1 cellular context compared by ENCODE assay signal in the genomic region with DNA sequence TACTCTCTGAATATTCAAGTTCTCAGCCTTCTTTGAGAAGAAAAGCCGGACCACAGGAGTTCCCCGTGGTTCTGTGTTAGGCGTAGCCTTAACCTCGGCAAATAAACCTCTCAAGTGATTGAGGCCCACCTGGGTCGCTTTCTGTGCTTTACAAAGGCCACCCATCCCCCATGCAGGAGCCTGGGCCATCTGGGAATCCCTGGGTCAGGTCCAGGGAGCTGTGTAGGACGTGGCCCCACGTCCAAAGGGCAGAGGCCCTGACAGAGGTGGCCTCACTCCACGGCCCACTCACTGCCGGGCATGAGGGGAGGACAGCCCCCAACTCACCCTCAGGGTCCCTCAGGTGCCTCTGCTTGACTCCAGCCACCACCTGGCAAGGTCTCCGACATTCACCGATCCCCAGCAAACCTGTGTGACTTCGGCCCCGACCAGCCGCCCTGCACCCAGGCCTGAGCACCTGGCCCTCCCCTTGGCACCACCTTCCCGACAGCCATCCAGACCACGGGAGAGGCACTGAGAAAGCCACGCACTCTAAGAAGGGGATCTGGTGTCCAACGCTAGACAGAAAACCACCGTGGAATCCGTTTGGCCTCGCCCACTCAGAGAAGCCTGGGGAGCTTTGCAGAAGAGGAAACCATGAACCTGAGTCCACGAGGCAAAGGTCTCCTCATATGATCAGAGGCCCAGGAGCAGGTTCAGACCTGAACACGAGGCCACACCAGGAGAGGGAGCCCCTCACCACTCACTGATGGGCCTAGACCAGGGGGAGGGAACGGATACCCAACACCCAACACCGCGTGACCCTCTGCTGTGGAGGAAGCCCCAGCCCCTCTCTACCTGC.
TF ChIP-seq lines count a peak whose summit lies in the region.

No MANE protein-coding gene starts in this region.

TF ChIP-seq in HepG2, 621 proteins besides CTCF, POLR2A, EP300 and RAD21 (continued from another document and continues in another):
- TF ChIP-seq ISX (CRISPR knock-in tag; conservative IDR thresholded peaks at IDR 0.05) (no peak), KLF6 (CRISPR knock-in tag; IDR thresholded peaks at IDR 0.05) (no peak), ZNF337 (CRISPR knock-in tag; IDR thresholded peaks at IDR 0.05; ENCODE audit: borderline replicate concordance, low read depth) (no peak), NFYC (CRISPR knock-in tag; IDR thresholded peaks at IDR 0.05) (no peak), REXO4 (CRISPR knock-in tag; IDR thresholded peaks at IDR 0.05; ENCODE audit: borderline replicate concordance) (no peak), MXI1 (IDR thresholded peaks at IDR 0.05; ENCODE audit: borderline replicate concordance, low read depth, low read length) (no peak), WIZ (CRISPR knock-in tag; IDR thresholded peaks at IDR 0.05) (0 out of 2 replicates have a peak, but pooled peaks have one; percentile 34), ZNF354B (CRISPR knock-in tag; IDR thresholded peaks at IDR 0.05) (no peak), FOSL2 (CRISPR knock-in tag; IDR thresholded peaks at IDR 0.05) (peak; percentile 51), ZNF333 (CRISPR knock-in tag; IDR thresholded peaks at IDR 0.05; ENCODE audit: borderline replicate concordance) (peak; percentile 73; the same call in 1 of the 2 replicates), NR0B2 (CRISPR knock-in tag; IDR thresholded peaks at IDR 0.05) (no peak), FUBP1 (CRISPR knock-in tag; IDR thresholded peaks at IDR 0.05; ENCODE audit: borderline replicate concordance) (no peak), ZBTB3 (CRISPR knock-in tag; IDR thresholded peaks at IDR 0.05; ENCODE audit: borderline replicate concordance, low read depth) (no peak; the same call in 1 of the 2 replicates), ZC3H13 (CRISPR knock-in tag; IDR thresholded peaks at IDR 0.05) (no peak; the same call in 1 of the 2 replicates), XBP1 (CRISPR knock-in tag; IDR thresholded peaks at IDR 0.05) (no peak), ARID5B (CRISPR knock-in tag; IDR thresholded peaks at IDR 0.05) (peak; percentile 78), ZNF296 (CRISPR knock-in tag; conservative IDR thresholded peaks at IDR 0.05) (peak; percentile 27), DNMT1 (CRISPR knock-in tag; IDR thresholded peaks at IDR 0.05) (no peak), ETV6 (CRISPR knock-in tag; conservative IDR thresholded peaks at IDR 0.05) (0 out of 2 replicates have a peak, but pooled peaks have one; percentile 21), ADNP (CRISPR knock-in tag; IDR thresholded peaks at IDR 0.05) (no peak), SKI (IDR thresholded peaks at IDR 0.05; ENCODE audit: partially characterized antibody) (peak; percentile 11), MTA3 (CRISPR knock-in tag; IDR thresholded peaks at IDR 0.05) (no peak), SMAD9 (CRISPR knock-in tag; IDR thresholded peaks at IDR 0.05) (0 out of 2 replicates have a peak, but pooled peaks have one; percentile 53), HNF4A (CRISPR knock-in tag; IDR thresholded peaks at IDR 0.05) (peak; percentile 95), HOXA9 (CRISPR knock-in tag; IDR thresholded peaks at IDR 0.05; ENCODE audit: borderline replicate concordance) (no peak), ZNF724P (CRISPR knock-in tag; IDR thresholded peaks at IDR 0.05; ENCODE audit: borderline replicate concordance) (no peak), SYNCRIP (IDR thresholded peaks at IDR 0.05; ENCODE audit: insufficient read depth, low read depth, low read length) (no peak), BCL6 (CRISPR knock-in tag; IDR thresholded peaks at IDR 0.05) (peak; percentile 69; the same call in 1 of the 2 replicates), ZNF816 (CRISPR knock-in tag; IDR thresholded peaks at IDR 0.05; ENCODE audit: borderline replicate concordance) (no peak), ZNF496 (CRISPR knock-in tag; IDR thresholded peaks at IDR 0.05; ENCODE audit: insufficient replicate concordance) (no peak), JUND (CRISPR knock-in tag; IDR thresholded peaks at IDR 0.05) (0 out of 2 replicates have a peak, but pooled peaks have one; percentile 15), NFYB (CRISPR knock-in tag; IDR thresholded peaks at IDR 0.05) (no peak), ZNF121 (CRISPR knock-in tag; IDR thresholded peaks at IDR 0.05) (0 out of 2 replicates have a peak, but pooled peaks have one; percentile 32), NR2F2 (IDR thresholded peaks at IDR 0.05; ENCODE audit: borderline replicate concordance, low read depth) (no peak), ZNF329 (CRISPR knock-in tag; IDR thresholded peaks at IDR 0.05; ENCODE audit: low read depth) (0 out of 2 replicates have a peak, but pooled peaks have one; percentile 30), SP1 (IDR thresholded peaks at IDR 0.05) (no peak), SP1 (CRISPR knock-in tag; IDR thresholded peaks at IDR 0.05) (peak; percentile 42), SETDB1 (CRISPR knock-in tag; IDR thresholded peaks at IDR 0.05; ENCODE audit: borderline replicate concordance) (no peak), ZBTB33 (CRISPR knock-in tag; IDR thresholded peaks at IDR 0.05) (peak; percentile 72), ZBTB8A (CRISPR knock-in tag; IDR thresholded peaks at IDR 0.05; ENCODE audit: borderline replicate concordance, low read depth) (no peak)
- TF ChIP-seq, protein P1, sequence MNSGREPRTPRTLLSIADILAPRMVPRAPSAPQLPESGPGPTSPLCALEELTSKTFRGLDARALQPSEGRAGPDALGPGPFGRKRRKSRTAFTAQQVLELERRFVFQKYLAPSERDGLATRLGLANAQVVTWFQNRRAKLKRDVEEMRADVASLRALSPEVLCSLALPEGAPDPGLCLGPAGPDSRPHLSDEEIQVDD (CRISPR knock-in tag; IDR thresholded peaks at IDR 0.05; ENCODE audit: borderline replicate concordance): 0 out of 2 replicates have a peak, but pooled peaks have one; percentile 53
- TF ChIP-seq, protein P2, sequence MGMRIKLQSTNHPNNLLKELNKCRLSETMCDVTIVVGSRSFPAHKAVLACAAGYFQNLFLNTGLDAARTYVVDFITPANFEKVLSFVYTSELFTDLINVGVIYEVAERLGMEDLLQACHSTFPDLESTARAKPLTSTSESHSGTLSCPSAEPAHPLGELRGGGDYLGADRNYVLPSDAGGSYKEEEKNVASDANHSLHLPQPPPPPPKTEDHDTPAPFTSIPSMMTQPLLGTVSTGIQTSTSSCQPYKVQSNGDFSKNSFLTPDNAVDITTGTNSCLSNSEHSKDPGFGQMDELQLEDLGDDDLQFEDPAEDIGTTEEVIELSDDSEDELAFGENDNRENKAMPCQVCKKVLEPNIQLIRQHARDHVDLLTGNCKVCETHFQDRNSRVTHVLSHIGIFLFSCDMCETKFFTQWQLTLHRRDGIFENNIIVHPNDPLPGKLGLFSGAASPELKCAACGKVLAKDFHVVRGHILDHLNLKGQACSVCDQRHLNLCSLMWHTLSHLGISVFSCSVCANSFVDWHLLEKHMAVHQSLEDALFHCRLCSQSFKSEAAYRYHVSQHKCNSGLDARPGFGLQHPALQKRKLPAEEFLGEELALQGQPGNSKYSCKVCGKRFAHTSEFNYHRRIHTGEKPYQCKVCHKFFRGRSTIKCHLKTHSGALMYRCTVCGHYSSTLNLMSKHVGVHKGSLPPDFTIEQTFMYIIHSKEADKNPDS (CRISPR knock-in tag; IDR thresholded peaks at IDR 0.05): no peak
- TF ChIP-seq, protein P3, sequence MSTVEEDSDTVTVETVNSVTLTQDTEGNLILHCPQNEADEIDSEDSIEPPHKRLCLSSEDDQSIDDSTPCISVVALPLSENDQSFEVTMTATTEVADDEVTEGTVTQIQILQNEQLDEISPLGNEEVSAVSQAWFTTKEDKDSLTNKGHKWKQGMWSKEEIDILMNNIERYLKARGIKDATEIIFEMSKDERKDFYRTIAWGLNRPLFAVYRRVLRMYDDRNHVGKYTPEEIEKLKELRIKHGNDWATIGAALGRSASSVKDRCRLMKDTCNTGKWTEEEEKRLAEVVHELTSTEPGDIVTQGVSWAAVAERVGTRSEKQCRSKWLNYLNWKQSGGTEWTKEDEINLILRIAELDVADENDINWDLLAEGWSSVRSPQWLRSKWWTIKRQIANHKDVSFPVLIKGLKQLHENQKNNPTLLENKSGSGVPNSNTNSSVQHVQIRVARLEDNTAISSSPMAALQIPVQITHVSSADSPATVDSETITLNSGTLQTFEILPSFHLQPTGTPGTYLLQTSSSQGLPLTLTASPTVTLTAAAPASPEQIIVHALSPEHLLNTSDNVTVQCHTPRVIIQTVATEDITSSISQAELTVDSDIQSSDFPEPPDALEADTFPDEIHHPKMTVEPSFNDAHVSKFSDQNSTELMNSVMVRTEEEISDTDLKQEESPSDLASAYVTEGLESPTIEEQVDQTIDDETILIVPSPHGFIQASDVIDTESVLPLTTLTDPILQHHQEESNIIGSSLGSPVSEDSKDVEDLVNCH (CRISPR knock-in tag; IDR thresholded peaks at IDR 0.05): peak; percentile 85; the same call in 1 of the 2 replicates
- TF ChIP-seq, protein P4, sequence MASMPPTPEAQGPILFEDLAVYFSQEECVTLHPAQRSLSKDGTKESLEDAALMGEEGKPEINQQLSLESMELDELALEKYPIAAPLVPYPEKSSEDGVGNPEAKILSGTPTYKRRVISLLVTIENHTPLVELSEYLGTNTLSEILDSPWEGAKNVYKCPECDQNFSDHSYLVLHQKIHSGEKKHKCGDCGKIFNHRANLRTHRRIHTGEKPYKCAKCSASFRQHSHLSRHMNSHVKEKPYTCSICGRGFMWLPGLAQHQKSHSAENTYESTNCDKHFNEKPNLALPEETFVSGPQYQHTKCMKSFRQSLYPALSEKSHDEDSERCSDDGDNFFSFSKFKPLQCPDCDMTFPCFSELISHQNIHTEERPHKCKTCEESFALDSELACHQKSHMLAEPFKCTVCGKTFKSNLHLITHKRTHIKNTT (CRISPR knock-in tag; IDR thresholded peaks at IDR 0.05): no peak
- TF ChIP-seq, protein P5, sequence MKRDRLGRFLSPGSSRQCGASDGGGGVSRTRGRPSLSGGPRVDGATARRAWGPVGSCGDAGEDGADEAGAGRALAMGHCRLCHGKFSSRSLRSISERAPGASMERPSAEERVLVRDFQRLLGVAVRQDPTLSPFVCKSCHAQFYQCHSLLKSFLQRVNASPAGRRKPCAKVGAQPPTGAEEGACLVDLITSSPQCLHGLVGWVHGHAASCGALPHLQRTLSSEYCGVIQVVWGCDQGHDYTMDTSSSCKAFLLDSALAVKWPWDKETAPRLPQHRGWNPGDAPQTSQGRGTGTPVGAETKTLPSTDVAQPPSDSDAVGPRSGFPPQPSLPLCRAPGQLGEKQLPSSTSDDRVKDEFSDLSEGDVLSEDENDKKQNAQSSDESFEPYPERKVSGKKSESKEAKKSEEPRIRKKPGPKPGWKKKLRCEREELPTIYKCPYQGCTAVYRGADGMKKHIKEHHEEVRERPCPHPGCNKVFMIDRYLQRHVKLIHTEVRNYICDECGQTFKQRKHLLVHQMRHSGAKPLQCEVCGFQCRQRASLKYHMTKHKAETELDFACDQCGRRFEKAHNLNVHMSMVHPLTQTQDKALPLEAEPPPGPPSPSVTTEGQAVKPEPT (CRISPR knock-in tag; IDR thresholded peaks at IDR 0.05; ENCODE audit: low read depth): peak; percentile 89
